1 cellular context compared by ENCODE assay signal in the genomic region with DNA sequence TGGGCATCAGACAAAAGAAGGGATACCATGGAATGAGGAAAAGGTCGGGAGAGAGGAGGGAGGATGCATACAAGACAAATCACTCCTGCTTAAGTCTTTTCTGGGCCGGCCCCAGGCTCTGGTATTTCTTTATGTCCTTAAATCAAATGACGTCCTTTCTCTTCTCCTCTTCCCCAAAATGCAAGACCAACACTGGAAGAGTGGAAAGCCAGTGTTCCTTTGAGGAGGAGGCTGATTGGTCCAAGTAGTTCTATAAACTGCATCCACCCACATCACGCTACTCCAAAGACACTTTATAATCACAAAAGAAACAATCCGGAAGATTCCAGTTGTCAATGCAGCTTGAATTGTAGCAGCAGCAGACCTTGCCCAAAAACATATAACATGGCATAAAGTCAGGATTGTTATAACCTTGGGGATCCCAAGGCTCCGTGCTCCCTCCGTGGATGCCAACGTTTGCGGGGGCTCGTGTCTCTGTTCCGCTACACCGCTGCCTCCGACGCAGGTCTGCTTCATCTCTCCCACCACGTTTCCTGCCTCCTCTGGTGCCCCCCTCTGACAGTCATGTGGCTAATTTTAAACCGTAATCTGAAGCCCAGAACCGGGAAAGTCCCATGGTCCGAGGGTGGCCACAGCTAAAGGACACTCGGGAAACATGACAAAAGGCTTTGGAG.
TF ChIP-seq lines count a peak whose summit lies in the region.

No MANE protein-coding gene starts in this region.

TF ChIP-seq in HEK293T, 16 proteins besides CTCF, POLR2A, EP300 and RAD21 (continued from another document):
- no peak for TF ChIP-seq SUZ12 (IDR thresholded peaks at IDR 0.05)
- TF ChIP-seq ELF4 (IDR thresholded peaks at IDR 0.05): no peak
- TF ChIP-seq ZNF384 (IDR thresholded peaks at IDR 0.05): no peak
- no peak for TF ChIP-seq NFRKB (IDR thresholded peaks at IDR 0.05)
- TF ChIP-seq LEF1 (IDR thresholded peaks at IDR 0.05; ENCODE audit: borderline replicate concordance): no peak
- TF ChIP-seq FOXM1 (IDR thresholded peaks at IDR 0.05; ENCODE audit: borderline replicate concordance): no peak
- TF ChIP-seq SP1 (IDR thresholded peaks at IDR 0.05): no peak
